ENCODE assay signal across 14 cellular contexts in genomic region chr7:112433289-112433688, GRCh38.
"Had no signal": no experiment of that assay in that cellular context is flagged by ENCODE, and none has a peak within 500 bp of the region (broad histone marks: within the 10 kb centered on the region; RNA-seq: fewer than 3 reads in every experiment).

No MANE protein-coding gene starts in this region.

- DNase-seq: activated CD4-positive, alpha-beta T cell treated with anti-CD3 and anti-CD28 coated beads, Interleukin-2, amount 50 U/mL, for 48 hours; activated CD4-positive, CD25-positive, alpha-beta regulatory T cell treated with anti-CD3 and anti-CD28 coated beads, Interleukin-2, amount 50 U/mL, for 72 hours; activated gamma-delta T cell; activated naive CD8-positive, alpha-beta T cell treated with anti-CD3 and anti-CD28 coated beads, Interleukin-2, amount 10 ng/mL, durations not matched to agents 7 days and 5 days; activated T-cell treated with anti-CD3 and anti-CD28 coated beads, Interleukin-2, amount 50 U/mL, for 48 hours; anterior cingulate cortex; effector CD4-positive, alpha-beta T cell; gastrocnemius medialis; kidney; left ventricle myocardium inferior; nephron progenitor cell; sigmoid colon; stimulated activated CD4-positive, alpha-beta T cell treated with anti-CD3 and anti-CD28 coated beads, Interleukin-12 subunit alpha, Interleukin-12 subunit beta, amount 100 ng/mL, for 4 hours; stimulated activated naive CD4-positive, alpha-beta T cell treated with Interleukin-2 at 50 U/mL for 16 hours had no signal

- H3K27ac ChIP-seq: gastrocnemius medialis, left ventricle myocardium inferior, sigmoid colon had no signal

- H3K4me3 ChIP-seq: gastrocnemius medialis, left ventricle myocardium inferior, sigmoid colon had no signal

- H3K9me3 ChIP-seq: gastrocnemius medialis, left ventricle myocardium inferior, sigmoid colon had no signal

- H3K27me3 ChIP-seq: gastrocnemius medialis, sigmoid colon had no signal

- H3K36me3 ChIP-seq: gastrocnemius medialis, left ventricle myocardium inferior, sigmoid colon had no signal

- ATAC-seq: gastrocnemius medialis had no signal
